9 cellular contexts compared by ENCODE assay signal in genomic region chr18:46333371-46334199, GRCh38.
DNase-seq lines count a peak whose midpoint lies in the region; ATAC-seq and TF ChIP-seq lines count a peak whose summit lies in the region.
"Had no signal": no experiment of that assay in that cellular context is flagged by ENCODE, and none has a peak within 500 bp of the region (broad histone marks: within the 10 kb centered on the region; RNA-seq: fewer than 3 reads in every experiment).

No MANE protein-coding gene starts in this region.

- H3K9me3 ChIP-seq in fibroblast of lung (ENCODE audit: control insufficient read depth, insufficient read depth, low read depth, low read length): no peaks in the 10 kb centered on the region

- no peaks in the 10 kb centered on the region for H4K20me1 ChIP-seq in fibroblast of lung (ENCODE audit: control insufficient read depth, extremely low read depth, insufficient read depth, low read length)

- H3K4me2 ChIP-seq in fibroblast of lung (ENCODE audit: extremely low read depth, insufficient read depth, low read length): peak overlapping the region; percentile 42

- H3K36me3 ChIP-seq in fibroblast of lung (ENCODE audit: control insufficient read depth, insufficient read depth, low read length): no peaks in the 10 kb centered on the region

- intact Hi-C loops in activated CD4-positive, alpha-beta memory T cell treated with anti-CD3 and anti-CD28 coated beads for 36 hours (cut with micrococcal nuclease): no loop called here

- peaks cover 23% of the 10 kb centered on the region for H3K4me1 Mint-ChIP-seq in activated CD4-positive, alpha-beta memory T cell treated with anti-CD3 and anti-CD28 coated beads for 36 hours (ENCODE audit: low read depth)
- peaks cover 54% of the 10 kb centered on the region for H3K4me1 Mint-ChIP-seq in nephron progenitor cell

- H3K27ac ChIP-seq in fibroblast of lung (ENCODE audit: insufficient read depth, low read length): no peak overlapping the region

- H3K27me3 Mint-ChIP-seq in activated CD4-positive, alpha-beta memory T cell treated with anti-CD3 and anti-CD28 coated beads for 36 hours: peaks cover 45% of the 10 kb centered on the region
- H3K27me3 Mint-ChIP-seq in nephron progenitor cell (ENCODE audit: low read depth, poor library complexity): peaks cover 29% of the 10 kb centered on the region

- DNase-seq in DMS53 (lab: John Stamatoyannopoulos, UW): peak; percentile 94
- peak; percentile 14 for DNase-seq in MV-4-11 (lab: John Stamatoyannopoulos, UW)
- DNase-seq in activated CD4-positive, alpha-beta memory T cell treated with anti-CD3 and anti-CD28 coated beads for 36 hours: peak; percentile 26
- peak; percentile 15 to 29 for DNase-seq in fibroblast of lung (ENCODE audit: low read depth in 2 of 2)
- peak; percentile 78 for DNase-seq in nephron progenitor cell
- DNase-seq in HuH-7 (ENCODE audit: low spot score): no peak
- DNase-seq in NAMALWA (ENCODE audit: low spot score): no peak

- no peak for ATAC-seq in GM18868 (IDR thresholded peaks at IDR 0.05; ENCODE audit: unreplicated experiment)

- TF ChIP-seq CTCF in fibroblast of lung (conservative IDR thresholded peaks at IDR 0.05 in 1 of 2, IDR thresholded peaks at IDR 0.05 in 1 of 2; ENCODE audit: low read depth in 1 of 2, low read length in 2 of 2) (no peak), nephron progenitor cell (IDR thresholded peaks at IDR 0.05) (no peak)

- H2AFZ ChIP-seq in fibroblast of lung (ENCODE audit: low read length): no peak overlapping the region

- H3K36me3 Mint-ChIP-seq in activated CD4-positive, alpha-beta memory T cell treated with anti-CD3 and anti-CD28 coated beads for 36 hours: no peaks in the 10 kb centered on the region
- H3K36me3 Mint-ChIP-seq in nephron progenitor cell (ENCODE audit: low read depth): no peaks in the 10 kb centered on the region
- H3K36me3 Mint-ChIP-seq: IgD-negative memory B cell had no signal

- no peak overlapping the region for H3K9ac ChIP-seq in fibroblast of lung (ENCODE audit: insufficient read depth, low read length)

- H3K9me3 Mint-ChIP-seq in activated CD4-positive, alpha-beta memory T cell treated with anti-CD3 and anti-CD28 coated beads for 36 hours: no peaks in the 10 kb centered on the region
- H3K9me3 Mint-ChIP-seq in nephron progenitor cell: no peaks in the 10 kb centered on the region
- H3K9me3 Mint-ChIP-seq: IgD-negative memory B cell had no signal

- no peaks in the 10 kb centered on the region for H3K4me1 ChIP-seq in fibroblast of lung (ENCODE audit: control insufficient read depth, extremely low read depth, insufficient read depth, low read length)

- peak overlapping the region; percentile 59 for H3K4me3 Mint-ChIP-seq in activated CD4-positive, alpha-beta memory T cell treated with anti-CD3 and anti-CD28 coated beads for 36 hours
- H3K4me3 Mint-ChIP-seq in nephron progenitor cell: peak overlapping the region; percentile 100

- no peak overlapping the region for H3K27ac Mint-ChIP-seq in activated CD4-positive, alpha-beta memory T cell treated with anti-CD3 and anti-CD28 coated beads for 36 hours
- peak overlapping the region; percentile 60 for H3K27ac Mint-ChIP-seq in nephron progenitor cell
- H3K27ac Mint-ChIP-seq: IgD-negative memory B cell had no signal

- CTCF ChIA-PET in activated CD4-positive, alpha-beta memory T cell treated with anti-CD3 and anti-CD28 coated beads for 36 hours (lab: Charles Lee): no interaction called here

- H3K4me3 ChIP-seq in fibroblast of lung (replicated peaks in 1 of 4; ENCODE audit: control extremely low read depth in 1 of 4, insufficient read depth in 1 of 4, low read depth in 3 of 4, low read length in 4 of 4): peak overlapping the region in 1 of 4 experiments; percentile 30

- peaks cover 21% of the 10 kb centered on the region for H3K27me3 ChIP-seq in fibroblast of lung (ENCODE audit: control insufficient read depth, insufficient read depth, low read length)

- POLR2A ChIA-PET in activated CD4-positive, alpha-beta memory T cell treated with anti-CD3 and anti-CD28 coated beads for 36 hours (lab: Charles Lee): no interaction called here

- no peaks in the 10 kb centered on the region for H3K79me2 ChIP-seq in fibroblast of lung (ENCODE audit: control insufficient read depth, insufficient read depth, low read length)

Comparison
In these comparisons a context has a peak if more than half of its experiments do, and no peak if none do; other contexts are left out.
1. DNase-seq: peak in DMS53 (single experiment), MV-4-11 (single experiment), activated CD4-positive, alpha-beta memory T cell treated with anti-CD3 and anti-CD28 coated beads for 36 hours (single experiment), fibroblast of lung (2 of 2) and nephron progenitor cell (single experiment); none in HuH-7 (single experiment) and NAMALWA (single experiment).